In the genomic region with DNA sequence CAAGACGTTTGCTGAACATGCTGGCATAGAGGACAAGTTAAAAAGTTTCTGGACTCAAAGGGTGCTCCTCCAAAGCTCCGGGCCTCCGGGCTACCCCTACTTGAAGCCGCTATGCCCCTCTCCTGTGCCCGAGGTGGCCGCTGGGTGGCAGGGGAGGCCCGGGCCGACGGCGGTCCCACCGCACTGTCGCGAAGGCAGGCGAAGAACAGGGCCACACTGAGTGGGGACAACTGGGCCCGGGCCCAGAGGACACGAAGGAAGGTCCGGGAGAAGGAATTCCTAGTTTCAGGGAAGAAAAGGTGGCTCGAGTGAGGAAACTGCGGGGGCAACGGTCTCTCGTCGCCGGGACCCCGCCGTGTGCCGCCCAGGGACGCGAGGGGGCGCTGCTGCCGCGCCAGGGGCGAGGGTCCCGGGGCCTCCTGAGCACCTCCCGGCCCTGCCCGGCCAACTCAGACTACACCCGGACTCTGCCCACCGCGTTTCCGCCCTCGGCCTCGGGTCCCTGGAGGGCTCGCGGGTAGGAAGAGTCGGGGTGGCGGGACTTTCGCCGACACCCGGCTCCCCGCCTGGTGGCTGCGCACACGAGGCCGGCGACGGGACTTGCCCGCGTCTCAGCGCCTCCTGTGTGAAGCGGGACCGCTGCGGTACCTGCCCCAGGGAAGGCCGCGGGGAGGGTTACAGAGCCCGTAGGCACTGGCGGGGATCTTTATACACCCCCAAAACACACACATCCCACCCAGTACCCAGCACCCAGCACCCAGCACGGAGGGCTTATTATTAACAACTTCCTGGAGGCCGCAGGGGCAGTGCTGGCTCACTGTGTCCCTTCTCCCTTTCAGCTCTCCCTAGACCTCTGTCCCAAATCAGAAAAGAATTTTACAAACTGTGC, we compare ENCODE assay signal across 8 cellular contexts. TPM values are rescaled to one million over a fixed set of nuclear protein-coding genes. Genes with fewer than 3 reads are reported as not detected.
DNase-seq lines count a peak whose midpoint lies in the region; ATAC-seq and TF ChIP-seq lines count a peak whose summit lies in the region.

No MANE protein-coding gene starts in this region.

- peak overlapping the region; percentile 14 for H4K8ac ChIP-seq in mesendoderm (ENCODE audit: low read depth, low read length)

- no peak overlapping the region for H3K4ac ChIP-seq in mesendoderm (ENCODE audit: low read depth, low read length)

- H3K27ac ChIP-seq in mesendoderm (ENCODE audit: low read depth, low read length): no peak overlapping the region

- peak overlapping the region; percentile 16 for H3K18ac ChIP-seq in mesendoderm (ENCODE audit: low read length)

- no peak overlapping the region for H2BK120ac ChIP-seq in mesendoderm (ENCODE audit: low read depth, low read length)

- H3K79me2 ChIP-seq in mesendoderm (ENCODE audit: control insufficient read depth, insufficient read depth, low read length): no peaks in the 10 kb centered on the region

- H3K27me3 ChIP-seq in mesendoderm (ENCODE audit: insufficient read depth, low read length, poor library complexity): no peaks in the 10 kb centered on the region

- no peak overlapping the region for H2AK5ac ChIP-seq in mesendoderm (ENCODE audit: low read length)

- H3K9me3 Mint-ChIP-seq in effector memory CD8-positive, alpha-beta T cell: no peaks in the 10 kb centered on the region

- WGBS in mesendoderm (ENCODE audit: extremely low coverage, insufficient coverage, low lambda C conversion rate): no CpG with 5 or more reads among the region's 66 CpGs

- H3K56ac ChIP-seq in mesendoderm (ENCODE audit: low read length): peak overlapping the region; percentile 95

- in situ Hi-C loops in GM13976 (cut with MboI; ENCODE audit: low sequenced_read_pairs, unreplicated experiment): loop anchor here (25.0 kb wide), 1 partner anchor 284 kb away; a partner anchor contains a TSS

- no peaks in the 10 kb centered on the region for H3K36me3 ChIP-seq in mesendoderm (ENCODE audit: control insufficient read depth, insufficient read depth, low read length)

- peaks cover 4 to 8% of the 10 kb centered on the region in 2 donors for H3K4me1 Mint-ChIP-seq in effector memory CD8-positive, alpha-beta T cell (ENCODE audit: low read depth in 2 of 2)

- no peaks in the 10 kb centered on the region for H3K27me3 Mint-ChIP-seq in effector memory CD8-positive, alpha-beta T cell

- H3K79me1 ChIP-seq in mesendoderm (ENCODE audit: low read length): no peaks in the 10 kb centered on the region

- peak; percentile 86 for TF ChIP-seq CTCF in GM13976 (IDR thresholded peaks at IDR 0.05; ENCODE audit: borderline replicate concordance, control extremely low read depth, extremely low read depth, insufficient read depth, missing control alignments)

- peak overlapping the region; percentile 73 for H3K9ac ChIP-seq in mesendoderm (ENCODE audit: low read length)

- H3K4me3 ChIP-seq in mesendoderm (ENCODE audit: low read length): peak overlapping the region; percentile 60

- H2BK15ac ChIP-seq in mesendoderm (replicated peaks; ENCODE audit: low read depth): no peak overlapping the region

- H4K5ac ChIP-seq in mesendoderm (ENCODE audit: low read length): no peak overlapping the region

- no peaks in the 10 kb centered on the region for H3K36me3 Mint-ChIP-seq in effector memory CD8-positive, alpha-beta T cell (ENCODE audit: insufficient read depth)

- peak overlapping the region; percentile 94 for H3K4me2 ChIP-seq in mesendoderm (ENCODE audit: low read length)

- peak overlapping the region; percentile 85 to 92 for H3K27ac Mint-ChIP-seq in effector memory CD8-positive, alpha-beta T cell

- no peak overlapping the region for H2BK5ac ChIP-seq in mesendoderm (ENCODE audit: low read length)

- no peak overlapping the region for H3K23ac ChIP-seq in mesendoderm (ENCODE audit: low read length)

- H3K4me1 ChIP-seq in mesendoderm (ENCODE audit: control insufficient read depth, low read depth, low read length): no peaks in the 10 kb centered on the region

- H3K4me3 Mint-ChIP-seq in effector memory CD8-positive, alpha-beta T cell: peak overlapping the region; percentile 77 to 83

- DNase-seq in GM13976 (ENCODE audit: low spot score) (peak; percentile 89), NCI-H2171 (lab: John Stamatoyannopoulos, UW) (peak; percentile 21), mesendoderm (peak; percentile 82), NCI-H446 treated with DMSO at 0.1 percent for 48 hours (lab: John Stamatoyannopoulos, UW) (no peak)
- DNase-seq in activated CD8-positive, alpha-beta memory T cell treated with anti-CD3 and anti-CD28 coated beads for 4 hours (ENCODE audit: low read depth in 2 of 2): peak; percentile 48 to 49
- peak; percentile 63 to 77 (median 67) for DNase-seq in effector memory CD8-positive, alpha-beta T cell
- peak; percentile 36 for DNase-seq in stimulated activated CD8-positive, alpha-beta memory T cell treated with anti-CD3 and anti-CD28 coated beads, Interleukin-12 subunit alpha, Interleukin-12 subunit beta, amount 100 ng/mL, for 24 hours (ENCODE audit: extremely low read depth)

- ATAC-seq in HG02759 (IDR thresholded peaks at IDR 0.05; ENCODE audit: unreplicated experiment): peak; percentile 91
- ATAC-seq in effector memory CD8-positive, alpha-beta T cell (replicated peaks): peak; percentile 94

RNA-seq across cellular contexts. Expression of a gene that starts 0.8 kb away (rescaled TPM):
- polyA plus RNA-seq in mesendoderm (2013, experiment 1 of 2): 0.10 TPM
- not detected for polyA plus RNA-seq in mesendoderm (2013, experiment 2 of 2)

RNA-seq across cellular contexts. Expression of a gene that starts 29.6 kb away (rescaled TPM):
- polyA plus RNA-seq in mesendoderm (2013, experiment 1 of 2): 36.3 TPM
- 35.6 TPM for polyA plus RNA-seq in mesendoderm (2013, experiment 2 of 2)
